ENCODE assay signal across 12 cellular contexts in the genomic region with DNA sequence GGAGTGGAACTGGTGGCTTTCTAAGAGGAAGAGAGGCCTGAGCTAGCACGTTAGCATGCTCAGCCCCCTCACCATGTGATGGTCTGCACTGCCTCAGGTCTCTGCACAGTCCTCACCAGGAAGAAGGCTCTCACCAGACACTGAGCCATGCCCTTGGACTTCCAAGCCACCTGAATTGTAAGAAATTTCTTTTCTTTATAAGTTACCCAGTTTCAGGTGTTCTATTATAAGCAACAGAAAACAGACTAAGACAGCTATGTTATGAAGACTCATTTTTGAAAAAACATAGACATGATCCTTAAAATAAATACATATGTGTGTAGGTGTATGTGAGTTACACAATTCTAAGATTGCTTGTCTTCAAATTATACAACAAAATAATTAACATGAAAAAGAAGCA.
DNase-seq lines count a peak whose midpoint lies in the region; ATAC-seq and TF ChIP-seq lines count a peak whose summit lies in the region.
"Had no signal": no experiment of that assay in that cellular context is flagged by ENCODE, and none has a peak within 500 bp of the region (broad histone marks: within the 10 kb centered on the region; RNA-seq: fewer than 3 reads in every experiment).

No MANE protein-coding gene starts in this region.

- H3K4me3 Mint-ChIP-seq in natural killer cell treated with Interleukin-12 subunit alpha and Interleukin-12 subunit beta and Interleukin-15 and Interleukin-18, amount 100 ng/mL, for 72 hours, result peak overlapping the region; percentile 53
- H3K4me3 Mint-ChIP-seq in natural killer cell, result no peak overlapping the region
- H3K4me3 Mint-ChIP-seq in stimulated activated effector memory CD8-positive, alpha-beta T cell treated with anti-CD3 and anti-CD28 coated beads, Interleukin-12 subunit alpha, Interleukin-12 subunit beta, amount 100 ng/mL, for 72 hours, result no peak overlapping the region
- H3K4me3 Mint-ChIP-seq: activated naive CD4-positive, alpha-beta T cell treated with anti-CD3 and anti-CD28 coated beads, Interleukin-2, amount 50 U/mL, for 24 hours had no signal

- WGBS in spleen, 5 donors, result 40 to 79% (median 59%) methylated on average over 1 of the region's 1 CpG

- no peaks in the 10 kb centered on the region for H3K36me3 Mint-ChIP-seq in natural killer cell treated with Interleukin-12 subunit alpha and Interleukin-12 subunit beta and Interleukin-15 and Interleukin-18, amount 100 ng/mL, for 72 hours
- no peaks in the 10 kb centered on the region for H3K36me3 Mint-ChIP-seq in natural killer cell
- H3K36me3 Mint-ChIP-seq in stimulated activated effector memory CD8-positive, alpha-beta T cell treated with anti-CD3 and anti-CD28 coated beads, Interleukin-12 subunit alpha, Interleukin-12 subunit beta, amount 100 ng/mL, for 72 hours, result no peaks in the 10 kb centered on the region
- H3K36me3 Mint-ChIP-seq: activated naive CD4-positive, alpha-beta T cell treated with anti-CD3 and anti-CD28 coated beads, Interleukin-2, amount 50 U/mL, for 24 hours had no signal

- H3K4me1 Mint-ChIP-seq in natural killer cell treated with Interleukin-12 subunit alpha and Interleukin-12 subunit beta and Interleukin-15 and Interleukin-18, amount 100 ng/mL, for 72 hours (ENCODE audit: low read depth in 2 of 2), result peaks cover 13 to 23% of the 10 kb centered on the region in 2 donors
- H3K4me1 Mint-ChIP-seq in natural killer cell, result peaks cover 10% of the 10 kb centered on the region in 2 donors
- H3K4me1 Mint-ChIP-seq in stimulated activated effector memory CD8-positive, alpha-beta T cell treated with anti-CD3 and anti-CD28 coated beads, Interleukin-12 subunit alpha, Interleukin-12 subunit beta, amount 100 ng/mL, for 72 hours, result peaks cover 5% of the 10 kb centered on the region
- H3K4me1 Mint-ChIP-seq: activated naive CD4-positive, alpha-beta T cell treated with anti-CD3 and anti-CD28 coated beads, Interleukin-2, amount 50 U/mL, for 24 hours had no signal

- H3K36me3 ChIP-seq in spleen (no peaks in the 10 kb centered on the region), right atrium auricular region (no peaks in the 10 kb centered on the region)

- H3K27me3 ChIP-seq in spleen (replicated peaks in 1 of 7), result no peaks in the 10 kb centered on the region
- H3K27me3 ChIP-seq in right atrium auricular region, result no peaks in the 10 kb centered on the region

- H3K9me3 Mint-ChIP-seq in natural killer cell treated with Interleukin-12 subunit alpha and Interleukin-12 subunit beta and Interleukin-15 and Interleukin-18, amount 100 ng/mL, for 72 hours, result no peaks in the 10 kb centered on the region
- no peaks in the 10 kb centered on the region for H3K9me3 Mint-ChIP-seq in natural killer cell
- no peaks in the 10 kb centered on the region for H3K9me3 Mint-ChIP-seq in stimulated activated effector memory CD8-positive, alpha-beta T cell treated with anti-CD3 and anti-CD28 coated beads, Interleukin-12 subunit alpha, Interleukin-12 subunit beta, amount 100 ng/mL, for 72 hours

- peak overlapping the region; percentile 40 to 75 for H3K27ac Mint-ChIP-seq in natural killer cell treated with Interleukin-12 subunit alpha and Interleukin-12 subunit beta and Interleukin-15 and Interleukin-18, amount 100 ng/mL, for 72 hours
- no peak overlapping the region for H3K27ac Mint-ChIP-seq in natural killer cell
- H3K27ac Mint-ChIP-seq in stimulated activated effector memory CD8-positive, alpha-beta T cell treated with anti-CD3 and anti-CD28 coated beads, Interleukin-12 subunit alpha, Interleukin-12 subunit beta, amount 100 ng/mL, for 72 hours, result peak overlapping the region; percentile 0
- H3K27ac Mint-ChIP-seq: activated naive CD4-positive, alpha-beta T cell treated with anti-CD3 and anti-CD28 coated beads, Interleukin-2, amount 50 U/mL, for 24 hours had no signal

- H3K4me3 ChIP-seq in spleen (no peak overlapping the region), right atrium auricular region (no peak overlapping the region)

- H3K27ac ChIP-seq in spleen, result no peak overlapping the region
- no peak overlapping the region for H3K27ac ChIP-seq in right atrium auricular region
- H3K27ac ChIP-seq: HL-60 had no signal

- DNase-seq in natural killer cell treated with Interleukin-12 subunit alpha and Interleukin-12 subunit beta and Interleukin-15 and Interleukin-18, amount 100 ng/mL, for 72 hours (ENCODE audit: low spot score), result no peak
- no peak for DNase-seq in natural killer cell
- DNase-seq in stimulated activated effector memory CD8-positive, alpha-beta T cell treated with anti-CD3 and anti-CD28 coated beads, Interleukin-12 subunit alpha, Interleukin-12 subunit beta, amount 100 ng/mL, for 72 hours (ENCODE audit: low spot score in 2 of 2), result no peak
- no peak for DNase-seq in spleen
- no peak for DNase-seq in right atrium auricular region (ENCODE audit: low spot score)
- DNase-seq in NCI-H1105 (lab: John Stamatoyannopoulos, UW), result no peak
- DNase-seq: hippocampal formation, NCI-H1694 had no signal

- TF ChIP-seq POLR2A in spleen (IDR thresholded peaks at IDR 0.05), result no peak

- H3K27me3 Mint-ChIP-seq in natural killer cell treated with Interleukin-12 subunit alpha and Interleukin-12 subunit beta and Interleukin-15 and Interleukin-18, amount 100 ng/mL, for 72 hours, result peaks cover 10 to 19% of the 10 kb centered on the region in 2 donors
- H3K27me3 Mint-ChIP-seq in natural killer cell (ENCODE audit: low read depth in 2 of 2), result peaks cover 3 to 16% of the 10 kb centered on the region in 2 donors

- intact Hi-C loops in natural killer cell (cut with micrococcal nuclease), result no loop called here
- intact Hi-C loops in spleen (cut with DNase I; ENCODE audit: low total_unique reads), result no loop called here

- no peaks in the 10 kb centered on the region for H3K9me3 ChIP-seq in spleen
- no peaks in the 10 kb centered on the region for H3K9me3 ChIP-seq in right atrium auricular region

- no peak for TF ChIP-seq CTCF in natural killer cell (IDR thresholded peaks at IDR 0.05)
- TF ChIP-seq CTCF in spleen (IDR thresholded peaks at IDR 0.05 in 8 of 11, conservative IDR thresholded peaks at IDR 0.05 in 3 of 11), result no peak
- TF ChIP-seq CTCF in right atrium auricular region (IDR thresholded peaks at IDR 0.05), result no peak

- ATAC-seq in natural killer cell treated with Interleukin-12 subunit alpha and Interleukin-12 subunit beta and Interleukin-15 and Interleukin-18, amount 100 ng/mL, for 72 hours, result peak; percentile 34 to 53
- ATAC-seq in natural killer cell (no peak), HG02571 (IDR thresholded peaks at IDR 0.05; ENCODE audit: unreplicated experiment) (peak; percentile 43), HG03342 (IDR thresholded peaks at IDR 0.05; ENCODE audit: unreplicated experiment) (peak; percentile 45)
- ATAC-seq in stimulated activated effector memory CD8-positive, alpha-beta T cell treated with anti-CD3 and anti-CD28 coated beads, Interleukin-12 subunit alpha, Interleukin-12 subunit beta, amount 100 ng/mL, for 72 hours, result peak; percentile 58

- H3K4me1 ChIP-seq in spleen (no peaks in the 10 kb centered on the region), right atrium auricular region (no peaks in the 10 kb centered on the region)

Comparison
In these comparisons a context has a peak if more than half of its experiments do, and no peak if none do; other contexts are left out.
1. ATAC-seq: peak in natural killer cell treated with Interleukin-12 subunit alpha and Interleukin-12 subunit beta and Interleukin-15 and Interleukin-18, amount 100 ng/mL, for 72 hours (2 of 2), HG02571 (single experiment), HG03342 (single experiment) and stimulated activated effector memory CD8-positive, alpha-beta T cell treated with anti-CD3 and anti-CD28 coated beads, Interleukin-12 subunit alpha, Interleukin-12 subunit beta, amount 100 ng/mL, for 72 hours (single experiment); none in natural killer cell (0 of 3).
2. H3K27ac Mint-ChIP-seq: peak in natural killer cell treated with Interleukin-12 subunit alpha and Interleukin-12 subunit beta and Interleukin-15 and Interleukin-18, amount 100 ng/mL, for 72 hours (2 of 2) and stimulated activated effector memory CD8-positive, alpha-beta T cell treated with anti-CD3 and anti-CD28 coated beads, Interleukin-12 subunit alpha, Interleukin-12 subunit beta, amount 100 ng/mL, for 72 hours (single experiment); none in natural killer cell (0 of 2).